ENCODE assay signal across 8 cellular contexts in genomic region chr16:70770968-70771552, GRCh38. TPM values are rescaled to one million over a fixed set of nuclear protein-coding genes. Genes with fewer than 3 reads are reported as not detected.
DNase-seq lines count a peak whose midpoint lies in the region; ATAC-seq and TF ChIP-seq lines count a peak whose summit lies in the region.

No MANE protein-coding gene starts in this region.

- no peak overlapping the region for H3K27ac Mint-ChIP-seq in activated naive CD4-positive, alpha-beta T cell treated with anti-CD3 and anti-CD28 coated beads, Interleukin-2, amount 50 U/mL, for 72 hours

- no peaks in the 10 kb centered on the region for H3K9me3 Mint-ChIP-seq in activated naive CD4-positive, alpha-beta T cell treated with anti-CD3 and anti-CD28 coated beads, Interleukin-2, amount 50 U/mL, for 72 hours

- intact Hi-C loops in heart left ventricle (cut with DNase I), result loop anchor here (2.0 to 10.0 kb wide), 6 partner anchors 90 to 246 kb away; partner anchors contain the start of genes COG4 (in 3 of the 10) and SF3B3 (in 3 of the 10)

- peaks cover 2% of the 10 kb centered on the region; the same call in 1 of the 2 replicates for H3F3A ChIP-seq in DOHH2 (ENCODE audit: control insufficient read depth, insufficient read depth)

- peaks cover 29% of the 10 kb centered on the region for H3K36me3 ChIP-seq in DOHH2 (ENCODE audit: control insufficient read depth, low read length)
- peaks cover 20% of the 10 kb centered on the region for H3K36me3 ChIP-seq in SJSA1
- H3K36me3 ChIP-seq in heart left ventricle, result peaks cover 0 to 79% (median 13%) of the 10 kb centered on the region in 9 donors

- WGBS in heart left ventricle, 4 donors, result 14 to 22% (median 19%) methylated on average over 8 of the region's 8 CpGs

- no peak overlapping the region for H3K4me3 ChIP-seq in DOHH2 (ENCODE audit: low read length)
- H3K4me3 ChIP-seq in SJSA1, result no peak overlapping the region
- no peak overlapping the region for H3K4me3 ChIP-seq in heart left ventricle

- H3K4me2 ChIP-seq in DOHH2 (ENCODE audit: low read length), result no peak overlapping the region

- no peak for TF ChIP-seq POLR2A in heart left ventricle (IDR thresholded peaks at IDR 0.05)

- peak; percentile 57 to 71 for DNase-seq in SJSA1 (ENCODE audit: low read depth in 1 of 2, low spot score in 2 of 2)
- DNase-seq in activated naive CD4-positive, alpha-beta T cell treated with anti-CD3 and anti-CD28 coated beads, Interleukin-2, amount 50 U/mL, for 72 hours (ENCODE audit: low spot score in 2 of 2), result peak; percentile 64 to 78
- DNase-seq in heart left ventricle, result peak in 2 of 5 donors; percentile 35 to 50
- DNase-seq in renal cortical epithelial cell (ENCODE audit: low read depth), result peak; percentile 36
- DNase-seq in amniotic stem cell (lab: John Stamatoyannopoulos, UW), result no peak

- H3K36me3 Mint-ChIP-seq in activated naive CD4-positive, alpha-beta T cell treated with anti-CD3 and anti-CD28 coated beads, Interleukin-2, amount 50 U/mL, for 72 hours, result no peaks in the 10 kb centered on the region

- no peaks in the 10 kb centered on the region for H3K79me2 ChIP-seq in DOHH2 (ENCODE audit: control insufficient read depth, low read length)

- no peak overlapping the region for H3K27ac ChIP-seq in DOHH2 (ENCODE audit: low read depth, low read length)
- H3K27ac ChIP-seq in SJSA1, result no peak overlapping the region
- H3K27ac ChIP-seq in heart left ventricle, result no peak overlapping the region

- H3K4me1 ChIP-seq in DOHH2 (ENCODE audit: control insufficient read depth, low read length) (no peaks in the 10 kb centered on the region), SJSA1 (replicated peaks) (peaks cover 13% of the 10 kb centered on the region), heart left ventricle (peaks cover 0 to 5% (median 0%) of the 10 kb centered on the region in 12 donors)

- TF ChIP-seq CTCF in DOHH2 (IDR thresholded peaks at IDR 0.05; ENCODE audit: low read depth, low read length, poor library complexity, severe bottlenecking), result peak; percentile 95
- TF ChIP-seq CTCF in heart left ventricle (IDR thresholded peaks at IDR 0.05), result peak; percentile 89 to 99 (median 95)

- H3K27me3 ChIP-seq in DOHH2 (ENCODE audit: control insufficient read depth, low read length) (no peaks in the 10 kb centered on the region), SJSA1 (replicated peaks) (no peaks in the 10 kb centered on the region), heart left ventricle (no peaks in the 10 kb centered on the region)

- H3K9me3 ChIP-seq in DOHH2 (ENCODE audit: control insufficient read depth, insufficient read depth, low read length) (no peaks in the 10 kb centered on the region), SJSA1 (replicated peaks) (no peaks in the 10 kb centered on the region), heart left ventricle (no peaks in the 10 kb centered on the region)

- ATAC-seq in HG02884 (IDR thresholded peaks at IDR 0.05; ENCODE audit: unreplicated experiment) (peak; percentile 52), heart left ventricle (peak in 3 of 4 donors; percentile 55 to 80 (median 69)), HG03432 (IDR thresholded peaks at IDR 0.05; ENCODE audit: unreplicated experiment) (no peak)
- ATAC-seq in activated naive CD4-positive, alpha-beta T cell treated with anti-CD3 and anti-CD28 coated beads, Interleukin-2, amount 50 U/mL, for 72 hours, result peak; percentile 76 to 83

- no peaks in the 10 kb centered on the region for H4K20me1 ChIP-seq in DOHH2 (ENCODE audit: control insufficient read depth, insufficient read depth, low read depth, low read length)

- no peaks in the 10 kb centered on the region for H3K9me2 ChIP-seq in DOHH2 (replicated peaks; ENCODE audit: control insufficient read depth, low read length)

RNA-seq across cellular contexts. Expression of gene VAC14, which starts 29.9 kb away (rescaled TPM):
- total RNA-seq in SJSA1 (2014; rRNA removed; shearing (Covaris generic)), result 44.9 and 46.7 TPM in 2 replicates
- total RNA-seq in activated naive CD4-positive, alpha-beta T cell treated with anti-CD3 and anti-CD28 coated beads, Interleukin-2, amount 50 U/mL, for 72 hours, result 10 to 100 TPM; 22.5 to 28.8 TPM
- 10 to 100 TPM; 13.9 to 48.0 (median 24.4) TPM for total RNA-seq in heart left ventricle
- polyA plus RNA-seq in heart left ventricle, result 10 to 100 TPM; 26.1 to 36.6 TPM
- 11.1 and 30.3 TPM in 2 replicates for total RNA-seq in renal cortical epithelial cell
